In the genomic region with DNA sequence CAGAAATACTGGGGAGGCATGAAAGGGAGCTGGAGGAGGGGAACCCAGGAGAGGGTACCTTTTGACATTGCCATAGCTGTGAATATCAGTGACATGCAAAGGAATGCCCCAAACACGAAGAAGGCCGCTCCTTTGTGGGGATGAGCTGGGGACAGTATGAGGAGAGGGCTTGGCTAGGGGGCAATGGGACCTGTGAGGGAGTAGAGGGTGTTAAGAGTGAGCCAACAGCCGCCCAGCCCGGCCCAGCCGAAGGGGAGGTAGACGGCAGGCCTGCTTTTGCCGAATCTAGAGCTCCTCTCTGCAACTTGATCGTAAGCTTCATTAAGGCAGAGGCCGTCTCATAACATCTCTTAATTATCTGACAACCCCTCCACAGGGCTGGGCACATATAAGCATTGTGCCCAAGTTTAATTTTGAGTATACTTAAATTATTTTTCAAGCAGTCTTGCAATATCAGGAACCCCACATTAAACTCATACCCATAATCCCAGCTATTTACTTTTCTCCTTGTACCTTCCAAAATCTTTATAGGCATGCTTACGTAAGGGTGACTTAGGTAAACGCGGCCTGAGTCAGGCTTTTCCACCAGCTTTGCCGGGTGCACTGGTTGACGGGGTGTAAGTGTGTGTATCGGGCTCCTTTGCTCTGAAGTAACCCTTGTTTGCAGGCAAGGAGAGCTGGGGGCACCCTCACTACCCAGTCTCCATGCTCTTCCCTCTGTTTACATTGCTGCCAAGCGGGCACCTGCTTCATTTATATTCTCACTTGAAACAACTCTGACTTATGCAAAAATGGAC, we compare ENCODE assay signal across 24 cellular contexts. TPM values are rescaled to one million over a fixed set of nuclear protein-coding genes. Genes with fewer than 3 reads are reported as not detected.
A peak's percentile ranks its signal among the peaks of the same experiment; 100 is the strongest.
DNase-seq lines count a peak whose midpoint lies in the region; ATAC-seq, FAIRE-seq and TF ChIP-seq lines count a peak whose summit lies in the region.
"Had no signal": no experiment of that assay in that cellular context is flagged by ENCODE, and none has a peak within 500 bp of the region (broad histone marks: within the 10 kb centered on the region; RNA-seq: fewer than 3 reads in every experiment).

No MANE protein-coding gene starts in this region.

- H3K4me3 ChIP-seq in H1 (ENCODE audit: extremely low read depth in 1 of 4, insufficient read depth in 2 of 4, low read depth in 3 of 4, low read length in 4 of 4) (no peak overlapping the region), mucosa of descending colon (no peak overlapping the region), suprapubic skin (no peak overlapping the region)
- H3K4me3 ChIP-seq: A549, esophagus squamous epithelium had no signal

- H3K27ac Mint-ChIP-seq in activated CD8-positive, alpha-beta memory T cell treated with anti-CD3 and anti-CD28 coated beads, Interleukin-2, amount 10 ng/mL, durations not matched to agents 7 days and 5 days = no peak overlapping the region

- H3K9me3 ChIP-seq in H1 (ENCODE audit: insufficient read depth in 2 of 2, low read depth in 1 of 2, low read length in 1 of 2) (no peaks in the 10 kb centered on the region), mucosa of descending colon (no peaks in the 10 kb centered on the region), suprapubic skin (no peaks in the 10 kb centered on the region)
- H3K9me3 ChIP-seq: A549, BE2C, esophagus squamous epithelium had no signal

- no peak overlapping the region for H3K4me3 Mint-ChIP-seq in activated CD8-positive, alpha-beta memory T cell treated with anti-CD3 and anti-CD28 coated beads, Interleukin-2, amount 10 ng/mL, durations not matched to agents 7 days and 5 days

- H2BK12ac ChIP-seq in H1 (ENCODE audit: low read depth, low read length) = no peak overlapping the region

- ATAC-seq in activated CD8-positive, alpha-beta memory T cell treated with anti-CD3 and anti-CD28 coated beads, Interleukin-2, amount 10 ng/mL, durations not matched to agents 7 days and 5 days = no peak
- ATAC-seq in mucosa of descending colon (peak; percentile 27), HG03565 (IDR thresholded peaks at IDR 0.05; ENCODE audit: unreplicated experiment) (no peak), HG02571 (IDR thresholded peaks at IDR 0.05; ENCODE audit: unreplicated experiment) (no peak)
- ATAC-seq: A549, Right ventricle myocardium inferior had no signal

- H3K4me1 ChIP-seq in H1 (replicated peaks in 1 of 4; ENCODE audit: control insufficient read depth in 3 of 4, insufficient read depth in 4 of 4, low read length in 3 of 4) (peaks cover 0 to 12% (median 6%) of the 10 kb centered on the region in 4 experiments; a peak in 4 of 7 replicates), mucosa of descending colon (ENCODE audit: low read depth) (peaks cover 20% of the 10 kb centered on the region), suprapubic skin (no peaks in the 10 kb centered on the region)
- H3K4me1 ChIP-seq: BE2C, esophagus squamous epithelium had no signal

- TF ChIP-seq CTCF in H1 (IDR thresholded peaks at IDR 0.05; ENCODE audit: control extremely low read depth in 1 of 3, insufficient read depth in 1 of 3, low read depth in 1 of 3, low read length in 3 of 3) = no peak
- TF ChIP-seq CTCF in mucosa of descending colon (IDR thresholded peaks at IDR 0.05) = no peak
- TF ChIP-seq CTCF in suprapubic skin (IDR thresholded peaks at IDR 0.05) = no peak
- no peak for TF ChIP-seq CTCF in GM13977 (IDR thresholded peaks at IDR 0.05; ENCODE audit: extremely low read depth, insufficient read depth, missing control alignments)

- H3K4ac ChIP-seq in H1 (replicated peaks; ENCODE audit: insufficient read length, low read depth, low read length) = no peak overlapping the region

- WGBS in H1 (ENCODE audit: extremely low coverage in 1 of 2, insufficient coverage in 1 of 2, insufficient read length in 1 of 2, insufficient replicate concordance in 2 of 2, low coverage in 1 of 2, low lambda C conversion rate in 2 of 2, missing lambda C conversion rate in 1 of 2), 2 experiments = 85% methylated on average over 16 of the region's 16 CpGs; no CpG with 5 or more reads in 1 of the 2 experiments
- 88% methylated on average over 16 of the region's 16 CpGs for WGBS in suprapubic skin

- H3K9me3 Mint-ChIP-seq in activated CD8-positive, alpha-beta memory T cell treated with anti-CD3 and anti-CD28 coated beads, Interleukin-2, amount 10 ng/mL, durations not matched to agents 7 days and 5 days (ENCODE audit: low read depth) = no peaks in the 10 kb centered on the region

- H4K8ac ChIP-seq in H1 (ENCODE audit: extremely low read depth, insufficient read depth, low read length) = no peak overlapping the region

- POLR2A ChIA-PET in H1 (lab: Charles Lee; ENCODE audit: partially characterized antibody) = interaction anchor here (0.7 to 2.1 kb wide), 6 partner anchors 9 to 115 kb away, joined by 3 to 7 read pairs (median 3); a partner anchor contains a TSS

- no peak overlapping the region for H2AFZ ChIP-seq in H1 (ENCODE audit: low read length)

- no peak overlapping the region for H2BK120ac ChIP-seq in H1 (replicated peaks; ENCODE audit: low read depth, low read length)

- no peak overlapping the region for H2AK5ac ChIP-seq in H1 (ENCODE audit: low read depth, low read length)

- TF ChIP-seq POLR2A in H1 (IDR thresholded peaks at IDR 0.05; ENCODE audit: control extremely low read depth in 1 of 2, low read depth in 2 of 2, low read length in 2 of 2) (no peak), suprapubic skin (IDR thresholded peaks at IDR 0.05) (no peak)

- no peak for TF ChIP-seq RAD21 in H1 (IDR thresholded peaks at IDR 0.05 in 1 of 2, conservative IDR thresholded peaks at IDR 0.05 in 1 of 2; ENCODE audit: low read depth in 2 of 2, low read length in 2 of 2)

- no peak overlapping the region for H3K27ac ChIP-seq in H1 (ENCODE audit: low read depth, low read length)
- no peak overlapping the region for H3K27ac ChIP-seq in suprapubic skin
- H3K27ac ChIP-seq: A549, esophagus squamous epithelium had no signal

- H4K5ac ChIP-seq in H1 (ENCODE audit: insufficient read length, low read depth, low read length) = no peak overlapping the region

- no peak overlapping the region for H3K14ac ChIP-seq in H1 (ENCODE audit: insufficient read length)

- intact Hi-C loops in mucosa of descending colon (cut with DNase I, micrococcal nuclease) = no loop called here

- H2BK15ac ChIP-seq in H1 (ENCODE audit: low read length) = no peak overlapping the region

- H2BK5ac ChIP-seq in H1 (ENCODE audit: low read depth, low read length) = no peak overlapping the region

- H3K27me3 ChIP-seq in H1 (replicated peaks in 1 of 4; ENCODE audit: control insufficient read depth in 3 of 4, extremely low read depth in 1 of 4, insufficient read depth in 3 of 4, low read length in 3 of 4) = no peaks in the 10 kb centered on the region
- H3K27me3 ChIP-seq in suprapubic skin = no peaks in the 10 kb centered on the region
- H3K27me3 ChIP-seq: BE2C had no signal

- H4K91ac ChIP-seq in H1 (replicated peaks; ENCODE audit: insufficient read length, low read length) = no peak overlapping the region

- H3K23ac ChIP-seq in H1 (ENCODE audit: insufficient read length) = no peak overlapping the region

- no peaks in the 10 kb centered on the region for H3K79me1 ChIP-seq in H1 (ENCODE audit: low read depth, low read length)

- no peak overlapping the region for H3K56ac ChIP-seq in H1 (replicated peaks; ENCODE audit: insufficient read length, low read depth, low read length)

- no peaks in the 10 kb centered on the region for H3K4me1 Mint-ChIP-seq in activated CD8-positive, alpha-beta memory T cell treated with anti-CD3 and anti-CD28 coated beads, Interleukin-2, amount 10 ng/mL, durations not matched to agents 7 days and 5 days

- in situ Hi-C loops in GM13977 (cut with MboI; ENCODE audit: low pct_unique_long_range_greater_than_20kb, low sequenced_read_pairs, unreplicated experiment) = no loop called here

- no peaks in the 10 kb centered on the region for H4K20me1 ChIP-seq in H1 (replicated peaks in 1 of 2; ENCODE audit: control insufficient read depth in 1 of 2, insufficient read depth in 2 of 2, low read length in 2 of 2)

- no peak for TF ChIP-seq EP300 in H1 (IDR thresholded peaks at IDR 0.05; ENCODE audit: borderline replicate concordance in 1 of 2, low read depth in 2 of 2, low read length in 2 of 2)
- TF ChIP-seq EP300 in suprapubic skin (IDR thresholded peaks at IDR 0.05) = no peak

- H3K18ac ChIP-seq in H1 (ENCODE audit: extremely low read depth, low read length) = no peak overlapping the region

- H3K23me2 ChIP-seq in H1 (ENCODE audit: low read depth, low read length) = no peaks in the 10 kb centered on the region; the same call in 1 of the 2 replicates

- no peak overlapping the region for H3K9ac ChIP-seq in H1 (replicated peaks in 1 of 4; ENCODE audit: extremely low read depth in 1 of 4, low read depth in 3 of 4, low read length in 3 of 4)

- CTCF ChIA-PET in activated CD8-positive, alpha-beta memory T cell treated with anti-CD3 and anti-CD28 coated beads, Interleukin-2, amount 10 ng/mL, durations not matched to agents 7 days and 5 days (lab: Charles Lee) = interaction anchor here (1.0 to 1.2 kb wide), 2 partner anchors 24 to 28 kb away, joined by 4 read pairs; a partner anchor contains a TSS
- CTCF ChIA-PET in H1 (lab: Charles Lee; ENCODE audit: partially characterized antibody) = interaction anchor here (1.1 to 8.3 kb wide), 14 partner anchors 10 to 334 kb away, joined by 3 to 137 read pairs (median 6); a partner anchor contains a TSS

- H3K27me3 Mint-ChIP-seq in activated CD8-positive, alpha-beta memory T cell treated with anti-CD3 and anti-CD28 coated beads, Interleukin-2, amount 10 ng/mL, durations not matched to agents 7 days and 5 days = peaks cover 22% of the 10 kb centered on the region

- no peak overlapping the region for H3K4me2 ChIP-seq in H1 (ENCODE audit: insufficient read depth in 1 of 2, low read depth in 2 of 2, low read length in 2 of 2)
- H3K4me2 ChIP-seq: A549 had no signal

- no peak overlapping the region for H2BK20ac ChIP-seq in H1 (ENCODE audit: low read length)

- peak; percentile 33 for DNase-seq in activated CD8-positive, alpha-beta memory T cell treated with anti-CD3 and anti-CD28 coated beads for 24 hours
- no peak for DNase-seq in activated CD8-positive, alpha-beta memory T cell treated with anti-CD3 and anti-CD28 coated beads, Interleukin-2, amount 10 ng/mL, durations not matched to agents 7 days and 5 days
- DNase-seq in H1 (ENCODE audit: low read depth in 1 of 2, low spot score in 2 of 2) = peak in 1 of 2 experiments; percentile 45
- no peak for DNase-seq in mucosa of descending colon
- DNase-seq in suprapubic skin (ENCODE audit: low spot score in 2 of 2) = peak; percentile 53 to 77
- no peak for DNase-seq in GM13977 (ENCODE audit: low spot score)
- DNase-seq: activated CD4-positive, alpha-beta T cell treated with anti-CD3 and anti-CD28 coated beads for 48 hours; activated naive CD4-positive, alpha-beta T cell treated with Interleukin-2 at 50 U/mL for 16 hours; activated T-cell treated with anti-CD3 and anti-CD28 coated beads for 4 hours; BE2C; COR-L47; effector CD4-positive, alpha-beta T cell; esophagus squamous epithelium; HCEC 1CT; Kasumi-1; NCI-H1048; NCI-H524; stimulated activated CD4-positive, alpha-beta T cell treated with anti-CD3 and anti-CD28 coated beads, Interleukin-4, amount 100 ng/mL, for 24 hours had no signal

- H3K36me3 ChIP-seq in H1 (ENCODE audit: control insufficient read depth in 2 of 4, insufficient read depth in 4 of 4, low read length in 3 of 4) (no peaks in the 10 kb centered on the region), mucosa of descending colon (ENCODE audit: low read depth) (no peaks in the 10 kb centered on the region), suprapubic skin (no peaks in the 10 kb centered on the region)
- H3K36me3 ChIP-seq: BE2C, esophagus squamous epithelium had no signal

- H3K79me2 ChIP-seq in H1 (ENCODE audit: control insufficient read depth in 1 of 2, insufficient read depth in 2 of 2, low read length in 2 of 2) = no peaks in the 10 kb centered on the region

- H3K36me3 Mint-ChIP-seq in activated CD8-positive, alpha-beta memory T cell treated with anti-CD3 and anti-CD28 coated beads, Interleukin-2, amount 10 ng/mL, durations not matched to agents 7 days and 5 days = no peaks in the 10 kb centered on the region

- FAIRE-seq in H1 (lab: Jason Lieb, UNC) = no peak
- FAIRE-seq: A549, HTR-8/SVneo, TTC549 had no signal

RNA-seq across cellular contexts. Expression of a gene that starts 24.9 kb away (rescaled TPM):
- 10 to 100 TPM; 27.8 to 29.0 TPM for total RNA-seq in activated CD8-positive, alpha-beta memory T cell treated with anti-CD3 and anti-CD28 coated beads, Interleukin-2, amount 10 ng/mL, durations not matched to agents 7 days and 5 days
- total RNA-seq in H1 (2021; fragmentation: NEBNext Ultra II Directional; extraction: Animal tissue kit (Norgen Biotek cat#: 25700)) = 40.7 and 42.2 TPM in 2 replicates
- polyA plus RNA-seq in H1 (2011; rRNA removed) = 58.5 and 78.3 TPM in 2 replicates
- polyA plus RNA-seq in H1 (2011; cell fraction: cytosol; rRNA removed) = 91.7 TPM
- 197 TPM for polyA plus RNA-seq in H1 (2011; cell fraction: nucleus; rRNA removed)
- 39.9 to 45.4 TPM (median 43.0 TPM) in 4 replicates for polyA plus RNA-seq in H1 (2012, experiment 1 of 2)
- polyA plus RNA-seq in H1 (2012, experiment 2 of 2) = 28.1 TPM
- 33.6 TPM for polyA plus RNA-seq in H1 (2013, experiment 1 of 2)
- polyA plus RNA-seq in H1 (2013, experiment 2 of 2) = 37.0 TPM
- polyA minus RNA-seq in H1 (2011; rRNA and poly(A)+ RNA removed) = 167 and 198 TPM in 2 replicates
- 42.9 TPM for polyA minus RNA-seq in H1 (2011; cell fraction: cytosol; rRNA and poly(A)+ RNA removed)
- 91.6 TPM for polyA minus RNA-seq in H1 (2011; cell fraction: nucleus; rRNA and poly(A)+ RNA removed)
- total RNA-seq in mucosa of descending colon = 100 to 1,000 TPM in 1 of 3 donors, 10 to 100 TPM in 2; 89.4 to 165 (median 94.7) TPM
- total RNA-seq in suprapubic skin = 100 to 1,000 TPM in 1 of 4 donors, 10 to 100 TPM in 3; 25.4 to 147 (median 43.6) TPM

RNA-seq across cellular contexts. Expression of a gene that starts 57.5 kb away (rescaled TPM):
- total RNA-seq in activated CD8-positive, alpha-beta memory T cell treated with anti-CD3 and anti-CD28 coated beads, Interleukin-2, amount 10 ng/mL, durations not matched to agents 7 days and 5 days = 10 to 100 TPM; 41.0 to 47.4 TPM
- 48.3 and 52.1 TPM in 2 replicates for total RNA-seq in H1 (2021; fragmentation: NEBNext Ultra II Directional; extraction: Animal tissue kit (Norgen Biotek cat#: 25700))
- 121 and 129 TPM in 2 replicates for polyA plus RNA-seq in H1 (2011; rRNA removed)
- 115 TPM for polyA plus RNA-seq in H1 (2011; cell fraction: cytosol; rRNA removed)
- polyA plus RNA-seq in H1 (2011; cell fraction: nucleus; rRNA removed) = 95.2 TPM
- polyA plus RNA-seq in H1 (2012, experiment 1 of 2) = 70.4 to 84.7 TPM (median 74.9 TPM) in 4 replicates
- 103 TPM for polyA plus RNA-seq in H1 (2012, experiment 2 of 2)
- polyA plus RNA-seq in H1 (2013, experiment 1 of 2) = 61.3 TPM
- 58.7 TPM for polyA plus RNA-seq in H1 (2013, experiment 2 of 2)
- polyA minus RNA-seq in H1 (2011; rRNA and poly(A)+ RNA removed) = 95.6 and 97.8 TPM in 2 replicates
- 36.3 TPM for polyA minus RNA-seq in H1 (2011; cell fraction: cytosol; rRNA and poly(A)+ RNA removed)
- 63.1 TPM for polyA minus RNA-seq in H1 (2011; cell fraction: nucleus; rRNA and poly(A)+ RNA removed)
- 10 to 100 TPM; 36.9 to 65.7 (median 61.9) TPM for total RNA-seq in mucosa of descending colon
- total RNA-seq in suprapubic skin = 10 to 100 TPM; 43.6 to 59.0 (median 48.6) TPM

Comparison
In these comparisons a context has a peak if more than half of its experiments do, and no peak if none do; other contexts are left out.
1. DNase-seq: peak in activated CD8-positive, alpha-beta memory T cell treated with anti-CD3 and anti-CD28 coated beads for 24 hours (single experiment) and suprapubic skin (2 of 2); none in activated CD8-positive, alpha-beta memory T cell treated with anti-CD3 and anti-CD28 coated beads, Interleukin-2, amount 10 ng/mL, durations not matched to agents 7 days and 5 days (single experiment), mucosa of descending colon (0 of 3) and GM13977 (single experiment).